ENCODE assay signal across 1 cellular context in the genomic region with DNA sequence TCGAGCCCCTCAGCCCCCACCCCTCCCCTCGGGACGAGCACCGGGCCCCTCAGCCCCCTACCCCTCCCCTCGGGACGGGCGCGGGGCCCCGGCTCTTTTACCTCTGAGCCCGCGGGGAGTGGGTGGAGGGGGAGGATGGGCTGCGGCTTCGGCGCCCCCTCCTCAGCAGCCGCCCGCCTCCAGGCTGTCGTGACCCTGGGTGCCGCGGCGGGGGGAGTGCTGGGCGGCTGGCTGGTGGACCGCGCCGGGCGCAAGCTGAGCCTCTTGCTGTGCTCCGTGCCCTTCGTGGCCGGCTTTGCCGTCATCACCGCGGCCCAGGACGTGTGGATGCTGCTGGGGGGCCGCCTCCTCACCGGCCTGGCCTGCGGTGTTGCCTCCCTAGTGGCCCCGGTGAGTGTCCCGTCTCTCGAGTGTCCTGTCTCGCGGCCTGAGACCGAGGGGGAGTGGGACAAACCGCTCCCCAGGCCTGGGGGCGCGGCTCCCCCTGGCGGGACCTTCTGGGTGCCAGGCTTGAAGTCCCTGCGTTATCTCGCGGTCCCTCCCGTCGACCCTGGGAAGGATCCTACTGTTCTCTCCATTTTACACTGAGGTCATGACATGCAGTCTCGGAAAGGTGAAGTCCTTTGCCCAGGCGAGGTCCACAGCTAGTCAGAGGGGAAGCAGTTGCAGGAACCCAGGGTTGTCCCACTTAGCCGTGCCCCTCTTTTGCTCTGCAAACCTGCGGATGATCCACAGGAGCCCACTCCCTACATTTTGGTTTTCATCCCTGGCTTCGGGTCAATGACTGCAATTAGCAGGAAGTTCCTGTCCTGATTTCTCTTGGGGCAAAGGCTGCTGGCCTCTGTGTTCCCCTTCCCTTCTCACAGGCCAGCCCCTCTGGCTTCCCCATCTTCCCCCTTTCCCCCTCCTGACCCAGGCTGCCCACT.
TF ChIP-seq lines count a peak whose summit lies in the region.

No MANE protein-coding gene starts in this region.

TF ChIP-seq in HepG2, 621 proteins besides CTCF, POLR2A, EP300 and RAD21 (continued from another document):
- TF ChIP-seq, protein P1, sequence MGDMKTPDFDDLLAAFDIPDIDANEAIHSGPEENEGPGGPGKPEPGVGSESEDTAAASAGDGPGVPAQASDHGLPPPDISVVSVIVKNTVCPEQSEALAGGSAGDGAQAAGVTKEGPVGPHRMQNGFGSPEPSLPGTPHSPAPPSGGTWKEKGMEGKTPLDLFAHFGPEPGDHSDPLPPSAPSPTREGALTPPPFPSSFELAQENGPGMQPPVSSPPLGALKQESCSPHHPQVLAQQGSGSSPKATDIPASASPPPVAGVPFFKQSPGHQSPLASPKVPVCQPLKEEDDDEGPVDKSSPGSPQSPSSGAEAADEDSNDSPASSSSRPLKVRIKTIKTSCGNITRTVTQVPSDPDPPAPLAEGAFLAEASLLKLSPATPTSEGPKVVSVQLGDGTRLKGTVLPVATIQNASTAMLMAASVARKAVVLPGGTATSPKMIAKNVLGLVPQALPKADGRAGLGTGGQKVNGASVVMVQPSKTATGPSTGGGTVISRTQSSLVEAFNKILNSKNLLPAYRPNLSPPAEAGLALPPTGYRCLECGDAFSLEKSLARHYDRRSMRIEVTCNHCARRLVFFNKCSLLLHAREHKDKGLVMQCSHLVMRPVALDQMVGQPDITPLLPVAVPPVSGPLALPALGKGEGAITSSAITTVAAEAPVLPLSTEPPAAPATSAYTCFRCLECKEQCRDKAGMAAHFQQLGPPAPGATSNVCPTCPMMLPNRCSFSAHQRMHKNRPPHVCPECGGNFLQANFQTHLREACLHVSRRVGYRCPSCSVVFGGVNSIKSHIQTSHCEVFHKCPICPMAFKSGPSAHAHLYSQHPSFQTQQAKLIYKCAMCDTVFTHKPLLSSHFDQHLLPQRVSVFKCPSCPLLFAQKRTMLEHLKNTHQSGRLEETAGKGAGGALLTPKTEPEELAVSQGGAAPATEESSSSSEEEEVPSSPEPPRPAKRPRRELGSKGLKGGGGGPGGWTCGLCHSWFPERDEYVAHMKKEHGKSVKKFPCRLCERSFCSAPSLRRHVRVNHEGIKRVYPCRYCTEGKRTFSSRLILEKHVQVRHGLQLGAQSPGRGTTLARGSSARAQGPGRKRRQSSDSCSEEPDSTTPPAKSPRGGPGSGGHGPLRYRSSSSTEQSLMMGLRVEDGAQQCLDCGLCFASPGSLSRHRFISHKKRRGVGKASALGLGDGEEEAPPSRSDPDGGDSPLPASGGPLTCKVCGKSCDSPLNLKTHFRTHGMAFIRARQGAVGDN (CRISPR knock-in tag; IDR thresholded peaks at IDR 0.05), result peak; percentile 36; the same call in 1 of the 2 replicates
- TF ChIP-seq KMT2A (CRISPR knock-in tag; IDR thresholded peaks at IDR 0.05) (0 out of 2 replicates have a peak, but pooled peaks have one; percentile 62), THYN1 (CRISPR knock-in tag; IDR thresholded peaks at IDR 0.05; ENCODE audit: borderline replicate concordance, low read depth) (no peak), CBX5 (CRISPR knock-in tag; IDR thresholded peaks at IDR 0.05; ENCODE audit: borderline replicate concordance) (peak; percentile 62; the same call in 1 of the 2 replicates), MXI1 (IDR thresholded peaks at IDR 0.05; ENCODE audit: borderline replicate concordance, low read depth, low read length) (peak; percentile 37; the same call in 1 of the 3 replicates), ZNF333 (CRISPR knock-in tag; IDR thresholded peaks at IDR 0.05; ENCODE audit: borderline replicate concordance) (no peak), ZNF550 (CRISPR knock-in tag; IDR thresholded peaks at IDR 0.05; ENCODE audit: borderline replicate concordance) (no peak), SP5 (CRISPR knock-in tag; IDR thresholded peaks at IDR 0.05; ENCODE audit: borderline replicate concordance, low read depth) (no peak), NCOA2 (CRISPR knock-in tag; IDR thresholded peaks at IDR 0.05) (0 out of 2 replicates have a peak, but pooled peaks have one; percentile 32), NFE2L1 (CRISPR knock-in tag; IDR thresholded peaks at IDR 0.05; ENCODE audit: borderline replicate concordance) (no peak), ELF1 (CRISPR knock-in tag; IDR thresholded peaks at IDR 0.05) (0 out of 2 replicates have a peak, but pooled peaks have one; percentile 24), ZBTB7A (CRISPR knock-in tag; IDR thresholded peaks at IDR 0.05) (0 out of 2 replicates have a peak, but pooled peaks have one; percentile 29), AGO1 (IDR thresholded peaks at IDR 0.05; ENCODE audit: low read depth, low read length, poor library complexity, severe bottlenecking) (peak; percentile 23), ZNF552 (CRISPR knock-in tag; IDR thresholded peaks at IDR 0.05; ENCODE audit: borderline replicate concordance) (peak; percentile 47; the same call in 1 of the 2 replicates), SMC3 (IDR thresholded peaks at IDR 0.05; ENCODE audit: low read length) (peak; percentile 34; the same call in 1 of the 2 replicates), MAF1 (CRISPR knock-in tag; IDR thresholded peaks at IDR 0.05; ENCODE audit: borderline replicate concordance) (0 out of 2 replicates have a peak, but pooled peaks have one; percentile 48), ZNF564 (CRISPR knock-in tag; IDR thresholded peaks at IDR 0.05) (no peak), ZNF563 (CRISPR knock-in tag; IDR thresholded peaks at IDR 0.05) (no peak), ZNF788 (CRISPR knock-in tag; IDR thresholded peaks at IDR 0.05; ENCODE audit: borderline replicate concordance) (0 out of 2 replicates have a peak, but pooled peaks have one; percentile 53), FOSL2 (CRISPR knock-in tag; IDR thresholded peaks at IDR 0.05) (peak; percentile 25; the same call in 1 of the 2 replicates), ZNF558 (CRISPR knock-in tag; IDR thresholded peaks at IDR 0.05; ENCODE audit: borderline replicate concordance) (0 out of 2 replicates have a peak, but pooled peaks have one; percentile 78), SALL1 (CRISPR knock-in tag; IDR thresholded peaks at IDR 0.05) (peak; percentile 66), KDM3A (CRISPR knock-in tag; IDR thresholded peaks at IDR 0.05; ENCODE audit: low read depth) (0 out of 2 replicates have a peak, but pooled peaks have one; percentile 23), KAT7 (CRISPR knock-in tag; IDR thresholded peaks at IDR 0.05; ENCODE audit: borderline replicate concordance) (no peak), ZNF549 (CRISPR knock-in tag; IDR thresholded peaks at IDR 0.05) (no peak), HNRNPLL (IDR thresholded peaks at IDR 0.05; ENCODE audit: low read depth, low read length, poor library complexity, severe bottlenecking) (peak; percentile 33)
- TF ChIP-seq, protein P2, sequence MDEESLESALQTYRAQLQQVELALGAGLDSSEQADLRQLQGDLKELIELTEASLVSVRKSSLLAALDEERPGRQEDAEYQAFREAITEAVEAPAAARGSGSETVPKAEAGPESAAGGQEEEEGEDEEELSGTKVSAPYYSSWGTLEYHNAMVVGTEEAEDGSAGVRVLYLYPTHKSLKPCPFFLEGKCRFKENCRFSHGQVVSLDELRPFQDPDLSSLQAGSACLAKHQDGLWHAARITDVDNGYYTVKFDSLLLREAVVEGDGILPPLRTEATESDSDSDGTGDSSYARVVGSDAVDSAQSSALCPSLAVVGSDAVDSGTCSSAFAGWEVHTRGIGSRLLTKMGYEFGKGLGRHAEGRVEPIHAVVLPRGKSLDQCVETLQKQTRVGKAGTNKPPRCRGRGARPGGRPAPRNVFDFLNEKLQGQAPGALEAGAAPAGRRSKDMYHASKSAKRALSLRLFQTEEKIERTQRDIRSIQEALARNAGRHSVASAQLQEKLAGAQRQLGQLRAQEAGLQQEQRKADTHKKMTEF (CRISPR knock-in tag; IDR thresholded peaks at IDR 0.05), result 0 out of 2 replicates have a peak, but pooled peaks have one; percentile 33
- TF ChIP-seq, protein P3, sequence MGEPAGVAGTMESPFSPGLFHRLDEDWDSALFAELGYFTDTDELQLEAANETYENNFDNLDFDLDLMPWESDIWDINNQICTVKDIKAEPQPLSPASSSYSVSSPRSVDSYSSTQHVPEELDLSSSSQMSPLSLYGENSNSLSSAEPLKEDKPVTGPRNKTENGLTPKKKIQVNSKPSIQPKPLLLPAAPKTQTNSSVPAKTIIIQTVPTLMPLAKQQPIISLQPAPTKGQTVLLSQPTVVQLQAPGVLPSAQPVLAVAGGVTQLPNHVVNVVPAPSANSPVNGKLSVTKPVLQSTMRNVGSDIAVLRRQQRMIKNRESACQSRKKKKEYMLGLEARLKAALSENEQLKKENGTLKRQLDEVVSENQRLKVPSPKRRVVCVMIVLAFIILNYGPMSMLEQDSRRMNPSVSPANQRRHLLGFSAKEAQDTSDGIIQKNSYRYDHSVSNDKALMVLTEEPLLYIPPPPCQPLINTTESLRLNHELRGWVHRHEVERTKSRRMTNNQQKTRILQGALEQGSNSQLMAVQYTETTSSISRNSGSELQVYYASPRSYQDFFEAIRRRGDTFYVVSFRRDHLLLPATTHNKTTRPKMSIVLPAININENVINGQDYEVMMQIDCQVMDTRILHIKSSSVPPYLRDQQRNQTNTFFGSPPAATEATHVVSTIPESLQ (CRISPR knock-in tag; conservative IDR thresholded peaks at IDR 0.05), result no peak
- TF ChIP-seq, protein P4, sequence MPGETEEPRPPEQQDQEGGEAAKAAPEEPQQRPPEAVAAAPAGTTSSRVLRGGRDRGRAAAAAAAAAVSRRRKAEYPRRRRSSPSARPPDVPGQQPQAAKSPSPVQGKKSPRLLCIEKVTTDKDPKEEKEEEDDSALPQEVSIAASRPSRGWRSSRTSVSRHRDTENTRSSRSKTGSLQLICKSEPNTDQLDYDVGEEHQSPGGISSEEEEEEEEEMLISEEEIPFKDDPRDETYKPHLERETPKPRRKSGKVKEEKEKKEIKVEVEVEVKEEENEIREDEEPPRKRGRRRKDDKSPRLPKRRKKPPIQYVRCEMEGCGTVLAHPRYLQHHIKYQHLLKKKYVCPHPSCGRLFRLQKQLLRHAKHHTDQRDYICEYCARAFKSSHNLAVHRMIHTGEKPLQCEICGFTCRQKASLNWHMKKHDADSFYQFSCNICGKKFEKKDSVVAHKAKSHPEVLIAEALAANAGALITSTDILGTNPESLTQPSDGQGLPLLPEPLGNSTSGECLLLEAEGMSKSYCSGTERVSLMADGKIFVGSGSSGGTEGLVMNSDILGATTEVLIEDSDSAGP (CRISPR knock-in tag; IDR thresholded peaks at IDR 0.05; ENCODE audit: borderline replicate concordance), result peak; percentile 23; the same call in 1 of the 2 replicates
- TF ChIP-seq, protein P5, sequence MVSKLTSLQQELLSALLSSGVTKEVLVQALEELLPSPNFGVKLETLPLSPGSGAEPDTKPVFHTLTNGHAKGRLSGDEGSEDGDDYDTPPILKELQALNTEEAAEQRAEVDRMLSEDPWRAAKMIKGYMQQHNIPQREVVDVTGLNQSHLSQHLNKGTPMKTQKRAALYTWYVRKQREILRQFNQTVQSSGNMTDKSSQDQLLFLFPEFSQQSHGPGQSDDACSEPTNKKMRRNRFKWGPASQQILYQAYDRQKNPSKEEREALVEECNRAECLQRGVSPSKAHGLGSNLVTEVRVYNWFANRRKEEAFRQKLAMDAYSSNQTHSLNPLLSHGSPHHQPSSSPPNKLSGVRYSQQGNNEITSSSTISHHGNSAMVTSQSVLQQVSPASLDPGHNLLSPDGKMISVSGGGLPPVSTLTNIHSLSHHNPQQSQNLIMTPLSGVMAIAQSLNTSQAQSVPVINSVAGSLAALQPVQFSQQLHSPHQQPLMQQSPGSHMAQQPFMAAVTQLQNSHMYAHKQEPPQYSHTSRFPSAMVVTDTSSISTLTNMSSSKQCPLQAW (CRISPR knock-in tag; IDR thresholded peaks at IDR 0.05), result 0 out of 2 replicates have a peak, but pooled peaks have one; percentile 18
TF ChIP-seq in HepG2: peak in this region for 96.
